14 cellular contexts compared by ENCODE assay signal in the genomic region with DNA sequence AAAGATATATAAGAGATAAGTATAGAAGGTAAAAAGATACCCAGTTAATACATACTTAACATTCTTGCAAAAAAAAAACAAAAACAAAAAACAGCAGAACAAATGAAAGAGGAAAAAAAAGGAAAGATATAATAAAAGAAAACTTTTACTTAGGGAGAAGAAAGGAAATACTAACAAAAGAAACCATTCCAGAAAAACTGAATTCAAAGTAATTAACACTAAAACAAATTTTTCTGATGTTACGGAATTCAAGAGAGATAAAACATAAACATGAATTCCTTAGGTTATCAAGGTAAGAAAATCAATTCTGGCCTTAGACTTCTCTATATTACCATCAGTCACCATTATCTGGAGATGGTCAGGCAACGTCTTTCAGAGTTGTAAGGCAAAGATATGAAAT.
DNase-seq lines count a peak whose midpoint lies in the region; FAIRE-seq and TF ChIP-seq lines count a peak whose summit lies in the region.
"Had no signal": no experiment of that assay in that cellular context is flagged by ENCODE, and none has a peak within 500 bp of the region (broad histone marks: within the 10 kb centered on the region; RNA-seq: fewer than 3 reads in every experiment).

No MANE protein-coding gene starts in this region.

- no peaks in the 10 kb centered on the region for H3K36me3 ChIP-seq in MM.1S (replicated peaks; ENCODE audit: insufficient read depth, low read length)

- peak overlapping the region; percentile 81 for H3K27ac Mint-ChIP-seq in activated naive CD8-positive, alpha-beta T cell treated with anti-CD3 and anti-CD28 coated beads for 36 hours
- H3K27ac Mint-ChIP-seq: H9 had no signal

- no peak for DNase-seq in activated naive CD8-positive, alpha-beta T cell treated with anti-CD3 and anti-CD28 coated beads for 36 hours
- DNase-seq in stimulated activated CD4-positive, alpha-beta T cell treated with anti-CD3 and anti-CD28 coated beads, Interleukin-4, amount 100 ng/mL, for 4 hours = no peak
- DNase-seq in MM.1S = no peak
- no peak for DNase-seq in activated effector memory CD4-positive, alpha-beta T cell treated with Interleukin-2 at 50 U/mL for 16 hours
- DNase-seq: Caco-2; CD8-positive, alpha-beta memory T cell; DND-41; GF-D8; GOT3; H9 had no signal

- no peak overlapping the region for H3K4me3 Mint-ChIP-seq in activated naive CD8-positive, alpha-beta T cell treated with anti-CD3 and anti-CD28 coated beads for 36 hours
- H3K4me3 Mint-ChIP-seq: CD8-positive, alpha-beta memory T cell; H9 had no signal

- FAIRE-seq in A204.1 (lab: Jason Lieb, UNC) (peak; percentile 16), G401.6 (lab: Jason Lieb, UNC) (peak; percentile 23), colon (lab: Jason Lieb, UNC) (peak; percentile 24)
- FAIRE-seq: GM19239 had no signal

- H3K27ac ChIP-seq in MM.1S (ENCODE audit: low read length) = no peak overlapping the region

- no peaks in the 10 kb centered on the region for H3K27me3 Mint-ChIP-seq in activated naive CD8-positive, alpha-beta T cell treated with anti-CD3 and anti-CD28 coated beads for 36 hours
- H3K27me3 Mint-ChIP-seq: CD8-positive, alpha-beta memory T cell had no signal

- no peak overlapping the region for H3K9ac ChIP-seq in MM.1S (ENCODE audit: low read length)

- H3K4me2 ChIP-seq in MM.1S (ENCODE audit: low read depth, low read length) = no peak overlapping the region

- peaks cover 33% of the 10 kb centered on the region for H3K9me3 Mint-ChIP-seq in activated naive CD8-positive, alpha-beta T cell treated with anti-CD3 and anti-CD28 coated beads for 36 hours

- no peak for TF ChIP-seq CTCF in MM.1S (IDR thresholded peaks at IDR 0.05; ENCODE audit: low read length)

- no peaks in the 10 kb centered on the region for H3K4me1 ChIP-seq in MM.1S (ENCODE audit: low read length)
- H3K4me1 ChIP-seq: Caco-2 had no signal

- no peaks in the 10 kb centered on the region for H3K9me2 ChIP-seq in MM.1S (replicated peaks; ENCODE audit: insufficient read depth, low read length)

- H3K9me3 ChIP-seq in MM.1S (replicated peaks; ENCODE audit: insufficient read depth, low read length) = no peaks in the 10 kb centered on the region

- no peaks in the 10 kb centered on the region for H3K79me2 ChIP-seq in MM.1S (ENCODE audit: low read length)

- peaks cover 56% of the 10 kb centered on the region for H3K36me3 Mint-ChIP-seq in activated naive CD8-positive, alpha-beta T cell treated with anti-CD3 and anti-CD28 coated beads for 36 hours

- no peaks in the 10 kb centered on the region for H4K20me1 ChIP-seq in MM.1S (ENCODE audit: insufficient read depth, low read length)

- H3K27me3 ChIP-seq in MM.1S (replicated peaks; ENCODE audit: insufficient read depth, low read length) = no peaks in the 10 kb centered on the region

- no peaks in the 10 kb centered on the region for H3F3A ChIP-seq in MM.1S (ENCODE audit: insufficient read depth, low read length)

- peaks cover 35% of the 10 kb centered on the region for H3K4me1 Mint-ChIP-seq in activated naive CD8-positive, alpha-beta T cell treated with anti-CD3 and anti-CD28 coated beads for 36 hours

- no peak overlapping the region for H2AFZ ChIP-seq in MM.1S (ENCODE audit: low read length)

- H3K4me3 ChIP-seq in MM.1S (ENCODE audit: low read length) = no peak overlapping the region
